In genomic region chr21:34839070-34839820, GRCh38 we compare ENCODE assay signal across 22 cellular contexts.
A peak's percentile ranks its signal among the peaks of the same experiment; 100 is the strongest.
DNase-seq lines count a peak whose midpoint lies in the region; ATAC-seq and TF ChIP-seq lines count a peak whose summit lies in the region.
"Had no signal": no experiment of that assay in that cellular context is flagged by ENCODE, and none has a peak within 500 bp of the region (broad histone marks: within the 10 kb centered on the region; RNA-seq: fewer than 3 reads in every experiment).

No MANE protein-coding gene starts in this region.

- TF ChIP-seq CTCF in fibroblast of villous mesenchyme (IDR thresholded peaks at IDR 0.05; ENCODE audit: insufficient read depth, low read depth, low read length) (no peak), mucosa of descending colon (IDR thresholded peaks at IDR 0.05) (no peak)

- H3K36me3 ChIP-seq in mucosa of descending colon (ENCODE audit: low read depth) (no peaks in the 10 kb centered on the region), SJCRH30 (peaks cover 68% of the 10 kb centered on the region), MG63 (peaks cover 66% of the 10 kb centered on the region)
- H3K36me3 ChIP-seq: left ventricle myocardium inferior had no signal

- H3K4me3 ChIP-seq in fibroblast of villous mesenchyme (ENCODE audit: low read depth, low read length) (peak overlapping the region; percentile 47), mucosa of descending colon (no peak overlapping the region), SJCRH30 (no peak overlapping the region), MG63 (no peak overlapping the region)
- H3K4me3 ChIP-seq: body of pancreas, left ventricle myocardium inferior had no signal

- ATAC-seq in stimulated activated naive CD8-positive, alpha-beta T cell treated with anti-CD3 and anti-CD28 coated beads, Interleukin-15, Interleukin-2, amounts not matched to agents 100 U/mL and 50 U/mL, for 24 hours = no peak
- ATAC-seq in mucosa of descending colon = no peak
- ATAC-seq in HG03520 (IDR thresholded peaks at IDR 0.05; ENCODE audit: unreplicated experiment) = no peak
- ATAC-seq: body of pancreas; stimulated activated naive B cell treated with anti-CD40 and anti-IgM and Interleukin-4, amounts not matched to agents 10 μg/mL and 1 μg/mL and 100 μg/mL, for 72 hours had no signal

- no peak for DNase-seq in stimulated activated naive CD8-positive, alpha-beta T cell treated with anti-CD3 and anti-CD28 coated beads, Interleukin-15, Interleukin-2, amounts not matched to agents 100 U/mL and 50 U/mL, for 24 hours
- no peak for DNase-seq in activated T-helper 1 cell treated with anti-CD3 and anti-CD28 coated beads, Interleukin-12 subunit alpha, Interleukin-12 subunit beta, Interleukin-2, Interleukin-4 antibody, amounts not matched to agents 30 ng/mL and 10 ng/mL and 1 ng/mL, durations not matched to agents 14 hours and 24 hours and 36 hours (ENCODE audit: low spot score)
- no peak for DNase-seq in fibroblast of villous mesenchyme (ENCODE audit: low read depth)
- DNase-seq in mucosa of descending colon = no peak
- no peak for DNase-seq in SJCRH30
- no peak for DNase-seq in MG63
- DNase-seq: activated CD4-positive, CD25-positive, alpha-beta regulatory T cell; activated naive CD4-positive, alpha-beta T cell treated with anti-CD3 and anti-CD28 coated beads, Interleukin-2, amount 50 U/mL, for 16 hours; body of pancreas; Caco-2; H7; Kasumi-1; left ventricle myocardium inferior; NCI-H524 treated with DMSO at 0.1 percent for 48 hours; nucleus accumbens; SIG-M5; stimulated activated CD4-positive, alpha-beta T cell treated with anti-CD3 and anti-CD28 coated beads, Interleukin-15, amount 100 ng/mL, for 24 hours; stimulated activated naive B cell treated with anti-CD40 and anti-IgM and Interleukin-4, amounts not matched to agents 10 μg/mL and 1 μg/mL and 100 μg/mL, for 72 hours; T-helper 2 cell had no signal

- H3K36me3 Mint-ChIP-seq in stimulated activated naive CD8-positive, alpha-beta T cell treated with anti-CD3 and anti-CD28 coated beads, Interleukin-15, Interleukin-2, amounts not matched to agents 100 ng/mL and 50 ng/mL, for 24 hours (ENCODE audit: low read depth) = peaks cover 62% of the 10 kb centered on the region
- H3K36me3 Mint-ChIP-seq in activated T-helper 1 cell treated with anti-CD3 and anti-CD28 coated beads, Interleukin-12 subunit alpha, Interleukin-12 subunit beta, Interleukin-2, Interleukin-4 antibody, amounts not matched to agents 30 ng/mL and 10 ng/mL and 1 ng/mL, durations not matched to agents 14 hours and 24 hours and 36 hours (ENCODE audit: low read depth) = peaks cover 52% of the 10 kb centered on the region

- peaks cover 51% of the 10 kb centered on the region for H3K4me1 Mint-ChIP-seq in stimulated activated naive CD8-positive, alpha-beta T cell treated with anti-CD3 and anti-CD28 coated beads, Interleukin-15, Interleukin-2, amounts not matched to agents 100 ng/mL and 50 ng/mL, for 24 hours (ENCODE audit: low read depth)
- peaks cover 64% of the 10 kb centered on the region for H3K4me1 Mint-ChIP-seq in activated T-helper 1 cell treated with anti-CD3 and anti-CD28 coated beads, Interleukin-12 subunit alpha, Interleukin-12 subunit beta, Interleukin-2, Interleukin-4 antibody, amounts not matched to agents 30 ng/mL and 10 ng/mL and 1 ng/mL, durations not matched to agents 14 hours and 24 hours and 36 hours (ENCODE audit: low read depth)

- H3K9me3 ChIP-seq in mucosa of descending colon (no peaks in the 10 kb centered on the region), SJCRH30 (replicated peaks) (no peaks in the 10 kb centered on the region), MG63 (no peaks in the 10 kb centered on the region)
- H3K9me3 ChIP-seq: body of pancreas, Caco-2, left ventricle myocardium inferior had no signal

- H3K9me3 Mint-ChIP-seq in stimulated activated naive CD8-positive, alpha-beta T cell treated with anti-CD3 and anti-CD28 coated beads, Interleukin-15, Interleukin-2, amounts not matched to agents 100 ng/mL and 50 ng/mL, for 24 hours = no peaks in the 10 kb centered on the region
- no peaks in the 10 kb centered on the region for H3K9me3 Mint-ChIP-seq in activated T-helper 1 cell treated with anti-CD3 and anti-CD28 coated beads, Interleukin-12 subunit alpha, Interleukin-12 subunit beta, Interleukin-2, Interleukin-4 antibody, amounts not matched to agents 30 ng/mL and 10 ng/mL and 1 ng/mL, durations not matched to agents 14 hours and 24 hours and 36 hours
- H3K9me3 Mint-ChIP-seq: stimulated activated naive B cell treated with anti-CD40 and anti-IgM and Interleukin-4, amounts not matched to agents 10 μg/mL and 1 μg/mL and 100 μg/mL, for 72 hours had no signal

- no peak overlapping the region for H3K27ac ChIP-seq in SJCRH30
- H3K27ac ChIP-seq: body of pancreas, epithelial cell of prostate, left ventricle myocardium inferior had no signal

- peak overlapping the region; percentile 37 for H3K27ac Mint-ChIP-seq in stimulated activated naive CD8-positive, alpha-beta T cell treated with anti-CD3 and anti-CD28 coated beads, Interleukin-15, Interleukin-2, amounts not matched to agents 100 ng/mL and 50 ng/mL, for 24 hours
- peak overlapping the region; percentile 56 for H3K27ac Mint-ChIP-seq in activated T-helper 1 cell treated with anti-CD3 and anti-CD28 coated beads, Interleukin-12 subunit alpha, Interleukin-12 subunit beta, Interleukin-2, Interleukin-4 antibody, amounts not matched to agents 30 ng/mL and 10 ng/mL and 1 ng/mL, durations not matched to agents 14 hours and 24 hours and 36 hours
- H3K27ac Mint-ChIP-seq: stimulated activated naive B cell treated with anti-CD40 and anti-IgM and Interleukin-4, amounts not matched to agents 10 μg/mL and 1 μg/mL and 100 μg/mL, for 72 hours had no signal

- H3K27me3 ChIP-seq in SJCRH30 (no peaks in the 10 kb centered on the region), MG63 (no peaks in the 10 kb centered on the region)
- H3K27me3 ChIP-seq: body of pancreas had no signal

- H3K27me3 Mint-ChIP-seq in stimulated activated naive CD8-positive, alpha-beta T cell treated with anti-CD3 and anti-CD28 coated beads, Interleukin-15, Interleukin-2, amounts not matched to agents 100 ng/mL and 50 ng/mL, for 24 hours = no peaks in the 10 kb centered on the region
- H3K27me3 Mint-ChIP-seq in activated T-helper 1 cell treated with anti-CD3 and anti-CD28 coated beads, Interleukin-12 subunit alpha, Interleukin-12 subunit beta, Interleukin-2, Interleukin-4 antibody, amounts not matched to agents 30 ng/mL and 10 ng/mL and 1 ng/mL, durations not matched to agents 14 hours and 24 hours and 36 hours (ENCODE audit: insufficient read depth) = no peaks in the 10 kb centered on the region
- H3K27me3 Mint-ChIP-seq: stimulated activated naive B cell treated with anti-CD40 and anti-IgM and Interleukin-4, amounts not matched to agents 10 μg/mL and 1 μg/mL and 100 μg/mL, for 72 hours had no signal

- H3K4me1 ChIP-seq in mucosa of descending colon (ENCODE audit: low read depth) (no peaks in the 10 kb centered on the region), SJCRH30 (0 out of 2 replicates have a peak, but pooled peaks cover under 1% of the 10 kb centered on the region)
- H3K4me1 ChIP-seq: Caco-2 had no signal

- intact Hi-C loops in activated T-helper 1 cell treated with anti-CD3 and anti-CD28 coated beads, Interleukin-12 subunit alpha, Interleukin-12 subunit beta, Interleukin-2, Interleukin-4 antibody, amounts not matched to agents 30 ng/mL and 10 ng/mL and 1 ng/mL, durations not matched to agents 14 hours and 24 hours and 36 hours (cut with micrococcal nuclease) = no loop called here
- intact Hi-C loops in mucosa of descending colon (cut with DNase I, micrococcal nuclease) = no loop called here

- no peak overlapping the region for H3K4me3 Mint-ChIP-seq in stimulated activated naive CD8-positive, alpha-beta T cell treated with anti-CD3 and anti-CD28 coated beads, Interleukin-15, Interleukin-2, amounts not matched to agents 100 ng/mL and 50 ng/mL, for 24 hours
- H3K4me3 Mint-ChIP-seq in activated T-helper 1 cell treated with anti-CD3 and anti-CD28 coated beads, Interleukin-12 subunit alpha, Interleukin-12 subunit beta, Interleukin-2, Interleukin-4 antibody, amounts not matched to agents 30 ng/mL and 10 ng/mL and 1 ng/mL, durations not matched to agents 14 hours and 24 hours and 36 hours = no peak overlapping the region
- H3K4me3 Mint-ChIP-seq: stimulated activated naive B cell treated with anti-CD40 and anti-IgM and Interleukin-4, amounts not matched to agents 10 μg/mL and 1 μg/mL and 100 μg/mL, for 72 hours had no signal
